ENCODE assay signal across 23 cellular contexts in the genomic region with DNA sequence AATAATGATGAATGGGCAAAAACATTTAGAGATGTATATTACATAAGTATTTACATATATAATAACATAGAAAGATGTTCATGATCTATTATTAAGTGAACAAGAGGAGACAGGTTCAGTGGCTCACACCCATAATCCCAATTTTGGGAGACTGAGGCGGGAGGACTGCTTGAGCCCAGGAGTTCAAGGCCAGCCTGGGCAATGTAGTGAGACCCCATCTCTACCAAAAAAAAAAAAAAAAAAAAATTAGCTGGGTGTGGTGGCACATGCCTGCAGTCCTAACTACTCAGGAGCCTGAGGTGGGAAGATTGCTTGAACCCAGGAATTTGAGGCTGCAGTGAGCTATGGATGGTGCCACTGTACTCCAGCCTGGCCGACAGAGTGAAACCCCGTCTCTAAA.
"Had no signal": no experiment of that assay in that cellular context is flagged by ENCODE, and none has a peak within 500 bp of the region (broad histone marks: within the 10 kb centered on the region; RNA-seq: fewer than 3 reads in every experiment).

No MANE protein-coding gene starts in this region.

- FAIRE-seq: islet of Langerhans had no signal

- DNase-seq: colonic mucosa; cortex of kidney; effector CD8-positive, alpha-beta T cell; effector memory CD8-positive, alpha-beta T cell; endodermal cell; erythroblast; esophagus squamous epithelium; foreskin fibroblast; foreskin melanocyte; gastrocnemius medialis; glutamatergic neuron; head of caudate nucleus; heart right ventricle; hippocampal formation; left cardiac atrium; left lung; left ventricle myocardium superior; lower lobe of right lung; mesenchymal stem cell; mucosa of descending colon had no signal

- H3K4me3 ChIP-seq: colonic mucosa, esophagus squamous epithelium, gastrocnemius medialis, heart right ventricle, left lung, lower lobe of right lung, mucosa of descending colon had no signal

- H3K4me1 ChIP-seq: colonic mucosa, esophagus squamous epithelium, gastrocnemius medialis, left lung, lower lobe of right lung had no signal

- H3K9me3 ChIP-seq: colonic mucosa, esophagus squamous epithelium, gastrocnemius medialis, heart right ventricle, left lung, lower lobe of right lung, mucosa of descending colon had no signal

- H3K27me3 ChIP-seq: colonic mucosa, esophagus squamous epithelium, gastrocnemius medialis, heart right ventricle, left lung had no signal

- ATAC-seq: effector memory CD8-positive, alpha-beta T cell; esophagus mucosa; gastrocnemius medialis; left lung; left ventricle myocardium superior; lower lobe of right lung; mucosa of descending colon had no signal

- H3K36me3 ChIP-seq: colonic mucosa had no signal

- H3K27ac ChIP-seq: colonic mucosa, epithelial cell of prostate, esophagus squamous epithelium, gastrocnemius medialis, heart right ventricle, left lung, lower lobe of right lung had no signal
